Comparison of ENCODE assay signal across 8 cellular contexts in the genomic region with DNA sequence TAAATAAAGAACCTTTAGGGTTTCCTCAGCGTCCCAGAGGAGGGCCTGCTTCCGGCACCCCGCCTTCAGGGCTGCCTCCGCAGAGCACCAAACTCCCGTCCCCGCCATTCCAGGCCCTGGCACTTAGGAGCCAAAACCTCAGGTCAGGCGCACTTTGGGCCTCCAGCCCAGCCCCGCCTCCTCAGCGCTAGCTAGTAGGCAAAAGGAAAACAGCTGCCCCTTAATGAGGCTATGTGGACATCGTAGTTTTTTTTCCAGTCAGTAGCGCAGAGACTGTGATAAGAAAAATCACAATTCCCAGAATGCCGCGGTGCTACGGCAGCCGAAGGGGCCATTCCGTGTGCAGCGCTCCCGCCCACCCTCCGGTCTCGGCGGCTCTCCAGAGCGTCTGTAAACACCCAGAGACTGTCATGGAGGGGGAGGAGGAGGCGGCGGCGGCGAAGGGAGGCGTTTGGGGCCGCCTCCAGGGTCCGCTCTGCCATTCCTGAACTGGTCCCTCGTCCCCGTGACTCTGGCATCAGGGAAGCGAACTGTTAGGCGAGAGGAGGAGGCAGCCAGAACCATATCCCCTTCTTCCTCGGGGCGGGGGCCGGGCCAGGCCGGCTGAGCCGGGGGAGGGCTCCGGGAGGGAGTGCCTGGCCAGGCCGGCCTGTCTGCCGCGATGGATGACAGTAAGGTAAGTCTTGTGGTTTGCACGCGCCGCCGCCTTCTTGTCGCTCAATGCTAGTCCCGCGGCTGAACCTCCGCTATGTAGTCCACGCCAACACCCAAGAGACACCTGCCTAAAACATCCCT. TPM values are rescaled to one million over a fixed set of nuclear protein-coding genes. Genes with fewer than 3 reads are reported as not detected.
DNase-seq lines count a peak whose midpoint lies in the region; ATAC-seq and TF ChIP-seq lines count a peak whose summit lies in the region.

TSS of gene CREBL2 (plus strand) at position 365 of the 795 bp plus-strand sequence. CDS start at position 662, 297 bp downstream.

- no peaks in the 10 kb centered on the region for H3K36me3 ChIP-seq in muscle layer of colon (ENCODE audit: insufficient read depth, low read length)

- no peaks in the 10 kb centered on the region for H3K9me3 ChIP-seq in muscle layer of colon (ENCODE audit: low read length)

- H3K4me3 ChIP-seq in muscle layer of colon (ENCODE audit: low read depth in 1 of 2, low read length in 2 of 2), result peak within 1 kb of the TSS; percentile 68 to 78

- no peaks in the 10 kb centered on the region for H3K27me3 ChIP-seq in muscle layer of colon (ENCODE audit: control insufficient read depth in 1 of 2, insufficient read depth in 2 of 2, low read length in 2 of 2)

- peak within 1 kb of the TSS; percentile 98 for H3K27ac ChIP-seq in muscle layer of colon (ENCODE audit: low read depth, low read length)

- ATAC-seq in GM21529 (IDR thresholded peaks at IDR 0.05; ENCODE audit: unreplicated experiment) (peak; percentile 71), esophagus mucosa (peak; percentile 94)

- peak; percentile 58; the same call in 1 of the 2 replicates for TF ChIP-seq EP300 in Ishikawa (IDR thresholded peaks at IDR 0.05; ENCODE audit: borderline replicate concordance)

- peaks cover 21% of the 10 kb centered on the region for H3K4me1 ChIP-seq in muscle layer of colon (ENCODE audit: insufficient read depth, low read length)

- H3K9ac ChIP-seq in muscle layer of colon (ENCODE audit: low read length), result peak within 1 kb of the TSS; percentile 16

- DNase-seq in DMS153 (lab: John Stamatoyannopoulos, UW), result peak; percentile 98
- peak; percentile 89 to 91 for DNase-seq in activated T-cell treated with anti-CD3 and anti-CD28 coated beads, Interleukin-2, amount 50 U/mL, for 48 hours
- DNase-seq in stimulated activated CD8-positive, alpha-beta memory T cell treated with anti-CD3 and anti-CD28 coated beads, Interleukin-7, amount 100 ng/mL, for 24 hours (ENCODE audit: low read depth), result peak; percentile 51

- TF ChIP-seq RAD21 in Ishikawa (IDR thresholded peaks at IDR 0.05; ENCODE audit: low read depth), result no peak

TF ChIP-seq in Ishikawa, 13 proteins besides CTCF, POLR2A, EP300 and RAD21:
- TF ChIP-seq CREB1 (IDR thresholded peaks at IDR 0.05; ENCODE audit: low read depth) (no peak; the same call in 1 of the 2 replicates), ZBTB7A (IDR thresholded peaks at IDR 0.05; ENCODE audit: low read depth) (peak; percentile 92), CEBPB (IDR thresholded peaks at IDR 0.05) (0 out of 2 replicates have a peak, but pooled peaks have one; percentile 51), EGR1 (IDR thresholded peaks at IDR 0.05) (peak; percentile 84), TEAD4 (IDR thresholded peaks at IDR 0.05) (peak; percentile 68), FOXM1 (IDR thresholded peaks at IDR 0.05; ENCODE audit: borderline replicate concordance, low read depth) (peak; percentile 71), NFIC (IDR thresholded peaks at IDR 0.05) (peak; percentile 85), YY1 (IDR thresholded peaks at IDR 0.05; ENCODE audit: low read depth) (peak; percentile 85), TCF12 (IDR thresholded peaks at IDR 0.05; ENCODE audit: low read depth) (peak; percentile 82), TAF1 (IDR thresholded peaks at IDR 0.05; ENCODE audit: low read depth) (peak; percentile 94)
- TF ChIP-seq, protein P1, sequence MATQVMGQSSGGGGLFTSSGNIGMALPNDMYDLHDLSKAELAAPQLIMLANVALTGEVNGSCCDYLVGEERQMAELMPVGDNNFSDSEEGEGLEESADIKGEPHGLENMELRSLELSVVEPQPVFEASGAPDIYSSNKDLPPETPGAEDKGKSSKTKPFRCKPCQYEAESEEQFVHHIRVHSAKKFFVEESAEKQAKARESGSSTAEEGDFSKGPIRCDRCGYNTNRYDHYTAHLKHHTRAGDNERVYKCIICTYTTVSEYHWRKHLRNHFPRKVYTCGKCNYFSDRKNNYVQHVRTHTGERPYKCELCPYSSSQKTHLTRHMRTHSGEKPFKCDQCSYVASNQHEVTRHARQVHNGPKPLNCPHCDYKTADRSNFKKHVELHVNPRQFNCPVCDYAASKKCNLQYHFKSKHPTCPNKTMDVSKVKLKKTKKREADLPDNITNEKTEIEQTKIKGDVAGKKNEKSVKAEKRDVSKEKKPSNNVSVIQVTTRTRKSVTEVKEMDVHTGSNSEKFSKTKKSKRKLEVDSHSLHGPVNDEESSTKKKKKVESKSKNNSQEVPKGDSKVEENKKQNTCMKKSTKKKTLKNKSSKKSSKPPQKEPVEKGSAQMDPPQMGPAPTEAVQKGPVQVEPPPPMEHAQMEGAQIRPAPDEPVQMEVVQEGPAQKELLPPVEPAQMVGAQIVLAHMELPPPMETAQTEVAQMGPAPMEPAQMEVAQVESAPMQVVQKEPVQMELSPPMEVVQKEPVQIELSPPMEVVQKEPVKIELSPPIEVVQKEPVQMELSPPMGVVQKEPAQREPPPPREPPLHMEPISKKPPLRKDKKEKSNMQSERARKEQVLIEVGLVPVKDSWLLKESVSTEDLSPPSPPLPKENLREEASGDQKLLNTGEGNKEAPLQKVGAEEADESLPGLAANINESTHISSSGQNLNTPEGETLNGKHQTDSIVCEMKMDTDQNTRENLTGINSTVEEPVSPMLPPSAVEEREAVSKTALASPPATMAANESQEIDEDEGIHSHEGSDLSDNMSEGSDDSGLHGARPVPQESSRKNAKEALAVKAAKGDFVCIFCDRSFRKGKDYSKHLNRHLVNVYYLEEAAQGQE (IDR thresholded peaks at IDR 0.05; ENCODE audit: low read depth), result no peak; the same call in 1 of the 2 replicates
- TF ChIP-seq, protein P2, sequence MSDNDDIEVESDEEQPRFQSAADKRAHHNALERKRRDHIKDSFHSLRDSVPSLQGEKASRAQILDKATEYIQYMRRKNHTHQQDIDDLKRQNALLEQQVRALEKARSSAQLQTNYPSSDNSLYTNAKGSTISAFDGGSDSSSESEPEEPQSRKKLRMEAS (IDR thresholded peaks at IDR 0.05), result peak; percentile 90
- TF ChIP-seq, protein P3, sequence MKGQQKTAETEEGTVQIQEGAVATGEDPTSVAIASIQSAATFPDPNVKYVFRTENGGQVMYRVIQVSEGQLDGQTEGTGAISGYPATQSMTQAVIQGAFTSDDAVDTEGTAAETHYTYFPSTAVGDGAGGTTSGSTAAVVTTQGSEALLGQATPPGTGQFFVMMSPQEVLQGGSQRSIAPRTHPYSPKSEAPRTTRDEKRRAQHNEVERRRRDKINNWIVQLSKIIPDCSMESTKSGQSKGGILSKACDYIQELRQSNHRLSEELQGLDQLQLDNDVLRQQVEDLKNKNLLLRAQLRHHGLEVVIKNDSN (IDR thresholded peaks at IDR 0.05), result peak; percentile 45
TF ChIP-seq in Ishikawa: peak in this region for 11.

TF ChIP-seq in PFSK-1, 5 proteins besides CTCF, POLR2A, EP300 and RAD21:
- TF ChIP-seq, protein P1 (IDR thresholded peaks at IDR 0.05; ENCODE audit: insufficient read depth in 1 of 2, low read depth in 2 of 2, low read length in 2 of 2), result peak in 1 of 2 experiments; percentile 60; a peak in 1 of 4 replicates
- peak; percentile 66; the same call in 1 of the 2 replicates for TF ChIP-seq TAF1 (IDR thresholded peaks at IDR 0.05; ENCODE audit: borderline replicate concordance, insufficient read depth, low read length)
- TF ChIP-seq FOXP2 (optimal IDR thresholded peaks at IDR 0.05; ENCODE audit: borderline replicate concordance, extremely low read depth, extremely low read length, insufficient read depth), result peak; percentile 95
- peak; percentile 79; the same call in 1 of the 2 replicates for TF ChIP-seq SIN3A (IDR thresholded peaks at IDR 0.05; ENCODE audit: borderline replicate concordance, insufficient read depth, low read length)
- TF ChIP-seq POLR2AphosphoS5 (IDR thresholded peaks at IDR 0.05; ENCODE audit: low read depth, low read length), result peak; percentile 74

RNA-seq across cellular contexts. Expression of gene CREBL2, which starts in this region (rescaled TPM):
- 13.2 TPM for polyA plus RNA-seq in PFSK-1 (2012; ENCODE audit: insufficient read length, low read depth)
- total RNA-seq in esophagus mucosa, result 9.2 TPM

Comparison
In these comparisons a context has a peak if more than half of its experiments do, and no peak if none do; other contexts are left out.
1. Peak in every context shown above with its lines: DNase-seq, ATAC-seq, H3K4me3 ChIP-seq and H3K27ac ChIP-seq.